Comparison of ENCODE assay signal across 1 cellular context in the genomic region with DNA sequence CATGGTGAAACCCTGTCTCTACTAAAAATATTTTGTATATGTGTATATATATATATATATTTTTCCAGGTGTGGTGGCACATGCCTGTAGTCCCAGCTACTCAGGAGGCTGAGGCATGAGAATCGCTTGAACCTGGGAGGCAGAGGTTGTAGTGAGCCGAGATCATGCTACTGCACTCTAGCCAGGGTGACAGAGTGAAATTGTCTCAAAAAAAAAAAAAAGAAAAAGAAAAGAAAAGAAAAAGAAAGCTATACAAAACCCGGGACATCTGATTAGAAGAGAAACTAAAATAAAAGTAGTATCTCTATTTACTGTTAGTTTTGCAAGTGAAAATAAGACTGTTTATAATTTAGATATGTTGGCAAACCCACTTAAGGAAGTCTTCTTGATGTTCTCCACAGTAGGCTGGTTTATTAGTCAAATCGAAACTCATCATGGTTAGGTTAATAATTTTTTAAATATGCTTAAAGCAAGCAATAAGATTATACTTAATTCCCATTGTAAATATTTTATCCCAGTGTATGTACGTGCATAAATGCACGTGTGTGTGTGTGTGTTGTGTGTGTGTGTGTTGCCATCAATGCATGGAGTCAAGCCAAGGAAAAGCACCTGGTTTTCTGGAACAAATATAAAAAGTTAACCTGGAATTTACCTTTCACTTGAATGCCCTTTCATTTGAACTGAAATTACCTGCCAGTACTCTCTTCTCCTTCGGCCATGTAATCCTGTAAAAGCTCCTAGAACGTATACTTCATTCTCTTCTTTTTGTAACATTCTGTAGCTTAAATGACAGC.
TF ChIP-seq lines count a peak whose summit lies in the region.

No MANE protein-coding gene starts in this region.

TF ChIP-seq in GM12878, 131 proteins besides CTCF, POLR2A, EP300 and RAD21 (continues in another document):
- TF ChIP-seq ZNF217 (IDR thresholded peaks at IDR 0.05) (no peak; the same call in 1 of the 2 replicates), DPF2 (IDR thresholded peaks at IDR 0.05) (peak; percentile 75), KAT2A (conservative IDR thresholded peaks at IDR 0.05; ENCODE audit: control insufficient read depth, low read depth, low read length) (no peak), CBX5 (IDR thresholded peaks at IDR 0.05; ENCODE audit: low read depth) (no peak), SMAD5 (IDR thresholded peaks at IDR 0.05; ENCODE audit: low read depth) (no peak), NBN (IDR thresholded peaks at IDR 0.05) (peak; percentile 61; the same call in 1 of the 2 replicates), NR2C1 (IDR thresholded peaks at IDR 0.05) (no peak), ZNF384 (IDR thresholded peaks at IDR 0.05; ENCODE audit: borderline replicate concordance, low read depth, low read length) (peak; percentile 24; the same call in 1 of the 2 replicates), CREB1 (IDR thresholded peaks at IDR 0.05; ENCODE audit: low read depth) (no peak), MYC (IDR thresholded peaks at IDR 0.05; ENCODE audit: insufficient read depth, insufficient read length, insufficient replicate concordance, low read length, severe bottlenecking) (no peak), SUPT20H (IDR thresholded peaks at IDR 0.05; ENCODE audit: borderline replicate concordance, control insufficient read depth, low read depth, low read length) (no peak), WRNIP1 (IDR thresholded peaks at IDR 0.05; ENCODE audit: borderline replicate concordance, low read depth, low read length) (no peak), CBFB (IDR thresholded peaks at IDR 0.05; ENCODE audit: low read depth) (no peak), RUNX3 (IDR thresholded peaks at IDR 0.05; ENCODE audit: low read length) (peak; percentile 78), SP1 (IDR thresholded peaks at IDR 0.05; ENCODE audit: low read depth, low read length) (no peak), PML (IDR thresholded peaks at IDR 0.05; ENCODE audit: low read length) (no peak), JUNB (IDR thresholded peaks at IDR 0.05) (peak; percentile 85), ZNF622 (IDR thresholded peaks at IDR 0.05) (no peak), FOXM1 (IDR thresholded peaks at IDR 0.05; ENCODE audit: low read depth, low read length) (peak; percentile 44; the same call in 1 of the 2 replicates), HDAC2 (IDR thresholded peaks at IDR 0.05) (no peak), ZNF24 (IDR thresholded peaks at IDR 0.05) (no peak), POLR2AphosphoS5 (IDR thresholded peaks at IDR 0.05; ENCODE audit: low read length) (no peak), TBL1XR1 (IDR thresholded peaks at IDR 0.05; ENCODE audit: low read depth, low read length) (no peak), ATF7 (IDR thresholded peaks at IDR 0.05; ENCODE audit: low read depth) (peak; percentile 33; the same call in 1 of the 2 replicates), RB1 (IDR thresholded peaks at IDR 0.05; ENCODE audit: borderline replicate concordance) (no peak), BHLHE40 (IDR thresholded peaks at IDR 0.05; ENCODE audit: borderline replicate concordance in 1 of 2, low read depth in 2 of 2, low read length in 1 of 2) (peak in 1 of 2 experiments; percentile 31; a peak in 1 of 4 replicates), STAT3 (IDR thresholded peaks at IDR 0.05; ENCODE audit: low read depth, low read length) (no peak), RCOR1 (conservative IDR thresholded peaks at IDR 0.05; ENCODE audit: low read depth, low read length) (no peak), BRCA1 (IDR thresholded peaks at IDR 0.05; ENCODE audit: low read depth, low read length) (no peak), FOXK2 (IDR thresholded peaks at IDR 0.05) (no peak), CBX3 (IDR thresholded peaks at IDR 0.05; ENCODE audit: borderline replicate concordance, low read depth) (no peak)
- TF ChIP-seq, protein P1, sequence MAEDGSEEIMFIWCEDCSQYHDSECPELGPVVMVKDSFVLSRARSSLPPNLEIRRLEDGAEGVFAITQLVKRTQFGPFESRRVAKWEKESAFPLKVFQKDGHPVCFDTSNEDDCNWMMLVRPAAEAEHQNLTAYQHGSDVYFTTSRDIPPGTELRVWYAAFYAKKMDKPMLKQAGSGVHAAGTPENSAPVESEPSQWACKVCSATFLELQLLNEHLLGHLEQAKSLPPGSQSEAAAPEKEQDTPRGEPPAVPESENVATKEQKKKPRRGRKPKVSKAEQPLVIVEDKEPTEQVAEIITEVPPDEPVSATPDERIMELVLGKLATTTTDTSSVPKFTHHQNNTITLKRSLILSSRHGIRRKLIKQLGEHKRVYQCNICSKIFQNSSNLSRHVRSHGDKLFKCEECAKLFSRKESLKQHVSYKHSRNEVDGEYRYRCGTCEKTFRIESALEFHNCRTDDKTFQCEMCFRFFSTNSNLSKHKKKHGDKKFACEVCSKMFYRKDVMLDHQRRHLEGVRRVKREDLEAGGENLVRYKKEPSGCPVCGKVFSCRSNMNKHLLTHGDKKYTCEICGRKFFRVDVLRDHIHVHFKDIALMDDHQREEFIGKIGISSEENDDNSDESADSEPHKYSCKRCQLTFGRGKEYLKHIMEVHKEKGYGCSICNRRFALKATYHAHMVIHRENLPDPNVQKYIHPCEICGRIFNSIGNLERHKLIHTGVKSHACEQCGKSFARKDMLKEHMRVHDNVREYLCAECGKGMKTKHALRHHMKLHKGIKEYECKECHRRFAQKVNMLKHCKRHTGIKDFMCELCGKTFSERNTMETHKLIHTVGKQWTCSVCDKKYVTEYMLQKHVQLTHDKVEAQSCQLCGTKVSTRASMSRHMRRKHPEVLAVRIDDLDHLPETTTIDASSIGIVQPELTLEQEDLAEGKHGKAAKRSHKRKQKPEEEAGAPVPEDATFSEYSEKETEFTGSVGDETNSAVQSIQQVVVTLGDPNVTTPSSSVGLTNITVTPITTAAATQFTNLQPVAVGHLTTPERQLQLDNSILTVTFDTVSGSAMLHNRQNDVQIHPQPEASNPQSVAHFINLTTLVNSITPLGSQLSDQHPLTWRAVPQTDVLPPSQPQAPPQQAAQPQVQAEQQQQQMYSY (CRISPR knock-in tag; IDR thresholded peaks at IDR 0.05), result no peak
- TF ChIP-seq, protein P2, sequence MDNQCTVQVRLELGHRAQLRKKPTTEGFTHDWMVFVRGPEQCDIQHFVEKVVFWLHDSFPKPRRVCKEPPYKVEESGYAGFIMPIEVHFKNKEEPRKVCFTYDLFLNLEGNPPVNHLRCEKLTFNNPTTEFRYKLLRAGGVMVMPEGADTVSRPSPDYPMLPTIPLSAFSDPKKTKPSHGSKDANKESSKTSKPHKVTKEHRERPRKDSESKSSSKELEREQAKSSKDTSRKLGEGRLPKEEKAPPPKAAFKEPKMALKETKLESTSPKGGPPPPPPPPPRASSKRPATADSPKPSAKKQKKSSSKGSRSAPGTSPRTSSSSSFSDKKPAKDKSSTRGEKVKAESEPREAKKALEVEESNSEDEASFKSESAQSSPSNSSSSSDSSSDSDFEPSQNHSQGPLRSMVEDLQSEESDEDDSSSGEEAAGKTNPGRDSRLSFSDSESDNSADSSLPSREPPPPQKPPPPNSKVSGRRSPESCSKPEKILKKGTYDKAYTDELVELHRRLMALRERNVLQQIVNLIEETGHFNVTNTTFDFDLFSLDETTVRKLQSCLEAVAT (IDR thresholded peaks at IDR 0.05), result 0 out of 2 replicates have a peak, but pooled peaks have one; percentile 14
- TF ChIP-seq, protein P3, sequence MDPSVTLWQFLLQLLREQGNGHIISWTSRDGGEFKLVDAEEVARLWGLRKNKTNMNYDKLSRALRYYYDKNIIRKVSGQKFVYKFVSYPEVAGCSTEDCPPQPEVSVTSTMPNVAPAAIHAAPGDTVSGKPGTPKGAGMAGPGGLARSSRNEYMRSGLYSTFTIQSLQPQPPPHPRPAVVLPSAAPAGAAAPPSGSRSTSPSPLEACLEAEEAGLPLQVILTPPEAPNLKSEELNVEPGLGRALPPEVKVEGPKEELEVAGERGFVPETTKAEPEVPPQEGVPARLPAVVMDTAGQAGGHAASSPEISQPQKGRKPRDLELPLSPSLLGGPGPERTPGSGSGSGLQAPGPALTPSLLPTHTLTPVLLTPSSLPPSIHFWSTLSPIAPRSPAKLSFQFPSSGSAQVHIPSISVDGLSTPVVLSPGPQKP (IDR thresholded peaks at IDR 0.05; ENCODE audit: low read depth, low read length), result no peak
- TF ChIP-seq, protein P4, sequence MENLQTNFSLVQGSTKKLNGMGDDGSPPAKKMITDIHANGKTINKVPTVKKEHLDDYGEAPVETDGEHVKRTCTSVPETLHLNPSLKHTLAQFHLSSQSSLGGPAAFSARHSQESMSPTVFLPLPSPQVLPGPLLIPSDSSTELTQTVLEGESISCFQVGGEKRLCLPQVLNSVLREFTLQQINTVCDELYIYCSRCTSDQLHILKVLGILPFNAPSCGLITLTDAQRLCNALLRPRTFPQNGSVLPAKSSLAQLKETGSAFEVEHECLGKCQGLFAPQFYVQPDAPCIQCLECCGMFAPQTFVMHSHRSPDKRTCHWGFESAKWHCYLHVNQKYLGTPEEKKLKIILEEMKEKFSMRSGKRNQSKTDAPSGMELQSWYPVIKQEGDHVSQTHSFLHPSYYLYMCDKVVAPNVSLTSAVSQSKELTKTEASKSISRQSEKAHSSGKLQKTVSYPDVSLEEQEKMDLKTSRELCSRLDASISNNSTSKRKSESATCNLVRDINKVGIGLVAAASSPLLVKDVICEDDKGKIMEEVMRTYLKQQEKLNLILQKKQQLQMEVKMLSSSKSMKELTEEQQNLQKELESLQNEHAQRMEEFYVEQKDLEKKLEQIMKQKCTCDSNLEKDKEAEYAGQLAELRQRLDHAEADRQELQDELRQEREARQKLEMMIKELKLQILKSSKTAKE (IDR thresholded peaks at IDR 0.05; ENCODE audit: low read depth, poor library complexity, severe bottlenecking), result peak; percentile 13
- TF ChIP-seq, protein P5, sequence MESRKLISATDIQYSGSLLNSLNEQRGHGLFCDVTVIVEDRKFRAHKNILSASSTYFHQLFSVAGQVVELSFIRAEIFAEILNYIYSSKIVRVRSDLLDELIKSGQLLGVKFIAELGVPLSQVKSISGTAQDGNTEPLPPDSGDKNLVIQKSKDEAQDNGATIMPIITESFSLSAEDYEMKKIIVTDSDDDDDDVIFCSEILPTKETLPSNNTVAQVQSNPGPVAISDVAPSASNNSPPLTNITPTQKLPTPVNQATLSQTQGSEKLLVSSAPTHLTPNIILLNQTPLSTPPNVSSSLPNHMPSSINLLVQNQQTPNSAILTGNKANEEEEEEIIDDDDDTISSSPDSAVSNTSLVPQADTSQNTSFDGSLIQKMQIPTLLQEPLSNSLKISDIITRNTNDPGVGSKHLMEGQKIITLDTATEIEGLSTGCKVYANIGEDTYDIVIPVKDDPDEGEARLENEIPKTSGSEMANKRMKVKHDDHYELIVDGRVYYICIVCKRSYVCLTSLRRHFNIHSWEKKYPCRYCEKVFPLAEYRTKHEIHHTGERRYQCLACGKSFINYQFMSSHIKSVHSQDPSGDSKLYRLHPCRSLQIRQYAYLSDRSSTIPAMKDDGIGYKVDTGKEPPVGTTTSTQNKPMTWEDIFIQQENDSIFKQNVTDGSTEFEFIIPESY (IDR thresholded peaks at IDR 0.05), result no peak
- TF ChIP-seq, protein P6, sequence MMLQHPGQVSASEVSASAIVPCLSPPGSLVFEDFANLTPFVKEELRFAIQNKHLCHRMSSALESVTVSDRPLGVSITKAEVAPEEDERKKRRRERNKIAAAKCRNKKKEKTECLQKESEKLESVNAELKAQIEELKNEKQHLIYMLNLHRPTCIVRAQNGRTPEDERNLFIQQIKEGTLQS (IDR thresholded peaks at IDR 0.05; ENCODE audit: borderline replicate concordance, extremely low read depth, low read depth, low read length), result no peak
- TF ChIP-seq, protein P7, sequence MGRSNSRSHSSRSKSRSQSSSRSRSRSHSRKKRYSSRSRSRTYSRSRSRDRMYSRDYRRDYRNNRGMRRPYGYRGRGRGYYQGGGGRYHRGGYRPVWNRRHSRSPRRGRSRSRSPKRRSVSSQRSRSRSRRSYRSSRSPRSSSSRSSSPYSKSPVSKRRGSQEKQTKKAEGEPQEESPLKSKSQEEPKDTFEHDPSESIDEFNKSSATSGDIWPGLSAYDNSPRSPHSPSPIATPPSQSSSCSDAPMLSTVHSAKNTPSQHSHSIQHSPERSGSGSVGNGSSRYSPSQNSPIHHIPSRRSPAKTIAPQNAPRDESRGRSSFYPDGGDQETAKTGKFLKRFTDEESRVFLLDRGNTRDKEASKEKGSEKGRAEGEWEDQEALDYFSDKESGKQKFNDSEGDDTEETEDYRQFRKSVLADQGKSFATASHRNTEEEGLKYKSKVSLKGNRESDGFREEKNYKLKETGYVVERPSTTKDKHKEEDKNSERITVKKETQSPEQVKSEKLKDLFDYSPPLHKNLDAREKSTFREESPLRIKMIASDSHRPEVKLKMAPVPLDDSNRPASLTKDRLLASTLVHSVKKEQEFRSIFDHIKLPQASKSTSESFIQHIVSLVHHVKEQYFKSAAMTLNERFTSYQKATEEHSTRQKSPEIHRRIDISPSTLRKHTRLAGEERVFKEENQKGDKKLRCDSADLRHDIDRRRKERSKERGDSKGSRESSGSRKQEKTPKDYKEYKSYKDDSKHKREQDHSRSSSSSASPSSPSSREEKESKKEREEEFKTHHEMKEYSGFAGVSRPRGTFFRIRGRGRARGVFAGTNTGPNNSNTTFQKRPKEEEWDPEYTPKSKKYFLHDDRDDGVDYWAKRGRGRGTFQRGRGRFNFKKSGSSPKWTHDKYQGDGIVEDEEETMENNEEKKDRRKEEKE (IDR thresholded peaks at IDR 0.05), result no peak
- TF ChIP-seq, protein P8, sequence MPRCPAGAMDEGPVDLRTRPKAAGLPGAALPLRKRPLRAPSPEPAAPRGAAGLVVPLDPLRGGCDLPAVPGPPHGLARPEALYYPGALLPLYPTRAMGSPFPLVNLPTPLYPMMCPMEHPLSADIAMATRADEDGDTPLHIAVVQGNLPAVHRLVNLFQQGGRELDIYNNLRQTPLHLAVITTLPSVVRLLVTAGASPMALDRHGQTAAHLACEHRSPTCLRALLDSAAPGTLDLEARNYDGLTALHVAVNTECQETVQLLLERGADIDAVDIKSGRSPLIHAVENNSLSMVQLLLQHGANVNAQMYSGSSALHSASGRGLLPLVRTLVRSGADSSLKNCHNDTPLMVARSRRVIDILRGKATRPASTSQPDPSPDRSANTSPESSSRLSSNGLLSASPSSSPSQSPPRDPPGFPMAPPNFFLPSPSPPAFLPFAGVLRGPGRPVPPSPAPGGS (IDR thresholded peaks at IDR 0.05; ENCODE audit: borderline replicate concordance, insufficient read depth, low read depth, low read length, poor library complexity, severe bottlenecking), result no peak
- TF ChIP-seq, protein P9, sequence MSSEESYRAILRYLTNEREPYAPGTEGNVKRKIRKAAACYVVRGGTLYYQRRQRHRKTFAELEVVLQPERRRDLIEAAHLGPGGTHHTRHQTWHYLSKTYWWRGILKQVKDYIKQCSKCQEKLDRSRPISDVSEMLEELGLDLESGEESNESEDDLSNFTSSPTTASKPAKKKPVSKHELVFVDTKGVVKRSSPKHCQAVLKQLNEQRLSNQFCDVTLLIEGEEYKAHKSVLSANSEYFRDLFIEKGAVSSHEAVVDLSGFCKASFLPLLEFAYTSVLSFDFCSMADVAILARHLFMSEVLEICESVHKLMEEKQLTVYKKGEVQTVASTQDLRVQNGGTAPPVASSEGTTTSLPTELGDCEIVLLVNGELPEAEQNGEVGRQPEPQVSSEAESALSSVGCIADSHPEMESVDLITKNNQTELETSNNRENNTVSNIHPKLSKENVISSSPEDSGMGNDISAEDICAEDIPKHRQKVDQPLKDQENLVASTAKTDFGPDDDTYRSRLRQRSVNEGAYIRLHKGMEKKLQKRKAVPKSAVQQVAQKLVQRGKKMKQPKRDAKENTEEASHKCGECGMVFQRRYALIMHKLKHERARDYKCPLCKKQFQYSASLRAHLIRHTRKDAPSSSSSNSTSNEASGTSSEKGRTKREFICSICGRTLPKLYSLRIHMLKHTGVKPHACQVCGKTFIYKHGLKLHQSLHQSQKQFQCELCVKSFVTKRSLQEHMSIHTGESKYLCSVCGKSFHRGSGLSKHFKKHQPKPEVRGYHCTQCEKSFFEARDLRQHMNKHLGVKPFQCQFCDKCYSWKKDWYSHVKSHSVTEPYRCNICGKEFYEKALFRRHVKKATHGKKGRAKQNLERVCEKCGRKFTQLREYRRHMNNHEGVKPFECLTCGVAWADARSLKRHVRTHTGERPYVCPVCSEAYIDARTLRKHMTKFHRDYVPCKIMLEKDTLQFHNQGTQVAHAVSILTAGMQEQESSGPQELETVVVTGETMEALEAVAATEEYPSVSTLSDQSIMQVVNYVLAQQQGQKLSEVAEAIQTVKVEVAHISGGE (CRISPR knock-in tag; IDR thresholded peaks at IDR 0.05), result no peak
